Comparison of ENCODE assay signal across 8 cellular contexts in genomic region chr17:81703747-81704654, GRCh38. TPM values are rescaled to one million over a fixed set of nuclear protein-coding genes. Genes with fewer than 3 reads are reported as not detected.
DNase-seq lines count a peak whose midpoint lies in the region; ATAC-seq, FAIRE-seq and TF ChIP-seq lines count a peak whose summit lies in the region.

No MANE protein-coding gene starts in this region.

- POLR2A ChIA-PET in CD4-positive, alpha-beta T cell (lab: Charles Lee) = interaction anchor here (0.6 to 4.7 kb wide), 14 partner anchors 7 to 625 kb away, joined by 3 to 43 read pairs (median 4); partner anchors contain the start of genes ARHGDIA, ARL16, CCDC137 and DCXR

- H3K9me3 Mint-ChIP-seq in CD4-positive, alpha-beta T cell = no peaks in the 10 kb centered on the region

- DNase-seq in CD4-positive, alpha-beta T cell = no peak
- DNase-seq in HL-60 (ENCODE audit: low read depth in 1 of 2, low spot score in 1 of 2) (no peak), bronchial epithelial cell (ENCODE audit: low read depth) (no peak), mucosa of descending colon (peak in 1 of 3 donors; percentile 33), NCI-H82 treated with DMSO at 0.1 percent for 48 hours (lab: John Stamatoyannopoulos, UW; ENCODE audit: unreplicated experiment) (no peak), NCI-H748 (lab: John Stamatoyannopoulos, UW; ENCODE audit: unreplicated experiment) (no peak), NCI-H1436 treated with DMSO at 0.1 percent for 48 hours (lab: John Stamatoyannopoulos, UW) (no peak)

- FAIRE-seq in bronchial epithelial cell (lab: Jason Lieb, UNC) = no peak

- peak overlapping the region; percentile 97 for H3K27ac Mint-ChIP-seq in CD4-positive, alpha-beta T cell

- peaks cover 29% of the 10 kb centered on the region for H3K4me1 ChIP-seq in mucosa of descending colon (ENCODE audit: low read depth)

- H3K27ac ChIP-seq in CD4-positive, alpha-beta T cell (ENCODE audit: low read depth, low read length) = peak overlapping the region; percentile 94
- H3K27ac ChIP-seq in HL-60 (replicated peaks) = peak overlapping the region; percentile 95

- H3K27me3 ChIP-seq in CD4-positive, alpha-beta T cell (ENCODE audit: control insufficient read depth, insufficient read depth, low read length) = no peaks in the 10 kb centered on the region
- no peaks in the 10 kb centered on the region for H3K27me3 ChIP-seq in HL-60 (ENCODE audit: insufficient read depth, poor library complexity, severe bottlenecking)
- no peaks in the 10 kb centered on the region for H3K27me3 ChIP-seq in bronchial epithelial cell (ENCODE audit: control insufficient read depth, insufficient read depth, low read length)

- peak overlapping the region; percentile 84 for H3K4me3 ChIP-seq in HL-60 (replicated peaks; ENCODE audit: insufficient read depth, low read length)
- peak overlapping the region; percentile 68 for H3K4me3 ChIP-seq in bronchial epithelial cell (ENCODE audit: low read depth, low read length)
- peak overlapping the region; percentile 97 for H3K4me3 ChIP-seq in mucosa of descending colon

- CTCF ChIA-PET in CD4-positive, alpha-beta T cell (lab: Charles Lee) = interaction anchor here (1.3 kb wide), 1 partner anchor 24 kb away, joined by 3 read pairs; no protein-coding TSS in a partner anchor

- no peak for TF ChIP-seq CTCF in CD4-positive, alpha-beta T cell (IDR thresholded peaks at IDR 0.05)
- no peak for TF ChIP-seq CTCF in HL-60 (IDR thresholded peaks at IDR 0.05; ENCODE audit: insufficient read depth, low read length)
- TF ChIP-seq CTCF in bronchial epithelial cell (IDR thresholded peaks at IDR 0.05; ENCODE audit: insufficient read depth, low read length, severe bottlenecking) = no peak
- TF ChIP-seq CTCF in mucosa of descending colon (IDR thresholded peaks at IDR 0.05) = no peak

- peak overlapping the region; percentile 94 for H3K4me3 Mint-ChIP-seq in CD4-positive, alpha-beta T cell

- H3K36me3 Mint-ChIP-seq in CD4-positive, alpha-beta T cell (ENCODE audit: low read depth) = peaks cover 50% of the 10 kb centered on the region

- no peaks in the 10 kb centered on the region for H3K27me3 Mint-ChIP-seq in CD4-positive, alpha-beta T cell

- no peaks in the 10 kb centered on the region for H3K9me3 ChIP-seq in CD4-positive, alpha-beta T cell (ENCODE audit: control insufficient read depth, low read length)
- no peaks in the 10 kb centered on the region for H3K9me3 ChIP-seq in mucosa of descending colon

- peaks cover 30% of the 10 kb centered on the region for H3K4me1 Mint-ChIP-seq in CD4-positive, alpha-beta T cell (ENCODE audit: low read depth)

- intact Hi-C loops in CD4-positive, alpha-beta T cell (cut with DNase I, micrococcal nuclease) = loop anchor here (1.0 to 5.0 kb wide), 5 partner anchors 7 to 223 kb away; partner anchors contain the start of genes CCDC137 (in 1 of the 2), HGS (in 1 of the 2), MAFG (in 1 of the 2) and NPLOC4 (in 1 of the 2)
- intact Hi-C loops in mucosa of descending colon (cut with DNase I, micrococcal nuclease) = no loop called here

- ATAC-seq in CD4-positive, alpha-beta T cell (ENCODE audit: poor library complexity) = peak; percentile 15
- ATAC-seq in mucosa of descending colon = peak; percentile 39
- ATAC-seq in HG03159 (IDR thresholded peaks at IDR 0.05; ENCODE audit: unreplicated experiment) = no peak

- peaks cover 26% of the 10 kb centered on the region for H3K36me3 ChIP-seq in bronchial epithelial cell (ENCODE audit: control insufficient read depth, insufficient read depth, low read length)
- H3K36me3 ChIP-seq in mucosa of descending colon (ENCODE audit: low read depth) = no peaks in the 10 kb centered on the region

RNA-seq across cellular contexts. Expression of gene MRPL12, which starts 0.8 kb away (rescaled TPM):
- total RNA-seq in CD4-positive, alpha-beta T cell = 10 to 100 TPM; 26.2 to 26.5 TPM
- 11.6 and 13.6 TPM in 2 replicates for total RNA-seq in bronchial epithelial cell
- total RNA-seq in mucosa of descending colon = 100 to 1,000 TPM in 2 of 3 donors, 10 to 100 TPM in 1; 69.0 to 109 (median 108) TPM

RNA-seq across cellular contexts. Expression of gene SLC25A10, which starts 8.1 kb away (rescaled TPM):
- total RNA-seq in CD4-positive, alpha-beta T cell = 1 to 10 TPM; 4.6 TPM
- 20.3 and 21.1 TPM in 2 replicates for total RNA-seq in bronchial epithelial cell
- total RNA-seq in mucosa of descending colon = 10 to 100 TPM; 22.9 to 61.6 (median 57.6) TPM

RNA-seq across cellular contexts. Expression of gene HGS, which starts 20.2 kb away (rescaled TPM):
- 100 to 1,000 TPM; 118 to 127 TPM for total RNA-seq in CD4-positive, alpha-beta T cell
- total RNA-seq in bronchial epithelial cell = 77.7 and 84.4 TPM in 2 replicates
- 100 to 1,000 TPM in 2 of 3 donors, 10 to 100 TPM in 1; 91.4 to 126 (median 102) TPM for total RNA-seq in mucosa of descending colon

RNA-seq across cellular contexts. Expression of gene ARL16, which starts 20.4 kb away (rescaled TPM):
- 10 to 100 TPM; 35.7 to 38.5 TPM for total RNA-seq in CD4-positive, alpha-beta T cell
- total RNA-seq in bronchial epithelial cell (23.0 and 25.8 TPM in 2 replicates), mucosa of descending colon (10 to 100 TPM; 14.0 to 27.6 (median 26.1) TPM)

RNA-seq across cellular contexts. Expression of gene CCDC137, which starts 37.5 kb away (rescaled TPM):
- total RNA-seq in CD4-positive, alpha-beta T cell = 10 to 100 TPM; 20.8 to 21.7 TPM
- 6.8 and 10.2 TPM in 2 replicates for total RNA-seq in bronchial epithelial cell
- total RNA-seq in mucosa of descending colon = 10 to 100 TPM; 15.5 to 19.6 (median 15.6) TPM

Comparison
In these comparisons a context has a peak if more than half of its experiments do, and no peak if none do; other contexts are left out.
1. intact Hi-C loops: an anchor here in CD4-positive, alpha-beta T cell (1.0 to 5.0 kb wide); none called in mucosa of descending colon.